11 cellular contexts compared by ENCODE assay signal in genomic region chr4:87122252-87122651, GRCh38.
DNase-seq lines count a peak whose midpoint lies in the region; ATAC-seq and TF ChIP-seq lines count a peak whose summit lies in the region.
"Had no signal": no experiment of that assay in that cellular context is flagged by ENCODE, and none has a peak within 500 bp of the region (broad histone marks: within the 10 kb centered on the region; RNA-seq: fewer than 3 reads in every experiment).

No MANE protein-coding gene starts in this region.

- H3K36me3 Mint-ChIP-seq in natural killer cell (peaks cover 15% of the 10 kb centered on the region), nephron progenitor cell (ENCODE audit: low read depth) (peaks cover 70% of the 10 kb centered on the region)
- peaks cover 10% of the 10 kb centered on the region for H3K36me3 Mint-ChIP-seq in natural killer cell treated with Interleukin-12 subunit alpha and Interleukin-12 subunit beta and Interleukin-15 and Interleukin-18, amount 100 ng/mL, for 72 hours

- ATAC-seq in natural killer cell (no peak), esophagus mucosa (peak; percentile 53), GM18907 (IDR thresholded peaks at IDR 0.05; ENCODE audit: unreplicated experiment) (no peak)
- no peak for ATAC-seq in natural killer cell treated with Interleukin-12 subunit alpha and Interleukin-12 subunit beta and Interleukin-15 and Interleukin-18, amount 100 ng/mL, for 72 hours

- no peak for DNase-seq in natural killer cell
- no peak for DNase-seq in natural killer cell treated with Interleukin-12 subunit alpha and Interleukin-12 subunit beta and Interleukin-15 and Interleukin-18, amount 100 ng/mL, for 72 hours (ENCODE audit: low spot score)
- no peak for DNase-seq in nephron progenitor cell
- no peak for DNase-seq in stimulated activated naive CD4-positive, alpha-beta T cell (lab: John Stamatoyannopoulos, UW)
- no peak for DNase-seq in iPS-NIHi11 (ENCODE audit: low spot score)
- DNase-seq in A172 (ENCODE audit: low spot score), result no peak
- DNase-seq: activated naive CD8-positive, alpha-beta T cell treated with anti-CD3 and anti-CD28 coated beads for 36 hours; T1000 had no signal

- H3K27ac Mint-ChIP-seq in natural killer cell (peak overlapping the region; percentile 53 to 59), nephron progenitor cell (no peak overlapping the region)
- peak overlapping the region in 1 of 2 donors; percentile 58 for H3K27ac Mint-ChIP-seq in natural killer cell treated with Interleukin-12 subunit alpha and Interleukin-12 subunit beta and Interleukin-15 and Interleukin-18, amount 100 ng/mL, for 72 hours
- H3K27ac Mint-ChIP-seq: activated naive CD8-positive, alpha-beta T cell treated with anti-CD3 and anti-CD28 coated beads for 36 hours; IgD-negative memory B cell had no signal

- intact Hi-C loops in natural killer cell (cut with micrococcal nuclease), result no loop called here

- H3K4me3 Mint-ChIP-seq in natural killer cell (no peak overlapping the region), nephron progenitor cell (peak overlapping the region; percentile 14)
- H3K4me3 Mint-ChIP-seq in natural killer cell treated with Interleukin-12 subunit alpha and Interleukin-12 subunit beta and Interleukin-15 and Interleukin-18, amount 100 ng/mL, for 72 hours, result no peak overlapping the region
- H3K4me3 Mint-ChIP-seq: activated naive CD8-positive, alpha-beta T cell treated with anti-CD3 and anti-CD28 coated beads for 36 hours; IgD-negative memory B cell had no signal

- peaks cover 24 to 26% of the 10 kb centered on the region in 2 donors for H3K4me1 Mint-ChIP-seq in natural killer cell
- H3K4me1 Mint-ChIP-seq in natural killer cell treated with Interleukin-12 subunit alpha and Interleukin-12 subunit beta and Interleukin-15 and Interleukin-18, amount 100 ng/mL, for 72 hours (ENCODE audit: low read depth in 2 of 2), result peaks cover 21 to 24% of the 10 kb centered on the region in 2 donors
- H3K4me1 Mint-ChIP-seq in nephron progenitor cell, result peaks cover 83% of the 10 kb centered on the region

- no peak for TF ChIP-seq CTCF in natural killer cell (IDR thresholded peaks at IDR 0.05)
- no peak for TF ChIP-seq CTCF in nephron progenitor cell (IDR thresholded peaks at IDR 0.05)

- H3K9me3 Mint-ChIP-seq in natural killer cell, result no peaks in the 10 kb centered on the region
- no peaks in the 10 kb centered on the region for H3K9me3 Mint-ChIP-seq in natural killer cell treated with Interleukin-12 subunit alpha and Interleukin-12 subunit beta and Interleukin-15 and Interleukin-18, amount 100 ng/mL, for 72 hours
- peaks cover 4% of the 10 kb centered on the region for H3K9me3 Mint-ChIP-seq in nephron progenitor cell
- H3K9me3 Mint-ChIP-seq: activated naive CD8-positive, alpha-beta T cell treated with anti-CD3 and anti-CD28 coated beads for 36 hours had no signal

- no peaks in the 10 kb centered on the region for H3K27me3 Mint-ChIP-seq in natural killer cell (ENCODE audit: low read depth in 2 of 2)
- H3K27me3 Mint-ChIP-seq in natural killer cell treated with Interleukin-12 subunit alpha and Interleukin-12 subunit beta and Interleukin-15 and Interleukin-18, amount 100 ng/mL, for 72 hours, result no peaks in the 10 kb centered on the region
- H3K27me3 Mint-ChIP-seq in nephron progenitor cell (ENCODE audit: low read depth, poor library complexity), result no peaks in the 10 kb centered on the region
- H3K27me3 Mint-ChIP-seq: activated naive CD8-positive, alpha-beta T cell treated with anti-CD3 and anti-CD28 coated beads for 36 hours; IgD-negative memory B cell had no signal
